Comparison of ENCODE assay signal across 15 cellular contexts in genomic region chr12:109864916-109865315, GRCh38. TPM values are rescaled to one million over a fixed set of nuclear protein-coding genes. Genes with fewer than 3 reads are reported as not detected.
A peak's percentile ranks its signal among the peaks of the same experiment; 100 is the strongest.
DNase-seq lines count a peak whose midpoint lies in the region; ATAC-seq, FAIRE-seq and TF ChIP-seq lines count a peak whose summit lies in the region.
"Had no signal": no experiment of that assay in that cellular context is flagged by ENCODE, and none has a peak within 500 bp of the region (broad histone marks: within the 10 kb centered on the region; RNA-seq: fewer than 3 reads in every experiment).

No MANE protein-coding gene starts in this region.

- H3K4me3 ChIP-seq in ascending aorta = no peak overlapping the region
- peak overlapping the region in 1 of 3 experiments; percentile 42; a peak in 2 of 6 replicates for H3K4me3 ChIP-seq in HepG2 (replicated peaks in 1 of 3; ENCODE audit: insufficient read depth in 1 of 3, low read depth in 2 of 3, low read length in 3 of 3)
- no peak overlapping the region for H3K4me3 ChIP-seq in tibial nerve
- H3K4me3 ChIP-seq: SJSA1 had no signal

- BruUV-seq in HepG2 (replicated peaks; lab: Mats Ljungman, UMichigan) = TSS peak; percentile 98

- H3K9me3 ChIP-seq in ascending aorta = no peaks in the 10 kb centered on the region
- no peaks in the 10 kb centered on the region for H3K9me3 ChIP-seq in HepG2 (ENCODE audit: low read length)
- no peaks in the 10 kb centered on the region for H3K9me3 ChIP-seq in tibial nerve
- H3K9me3 ChIP-seq: SJSA1 had no signal

- peaks cover 3 to 6% of the 10 kb centered on the region in 2 donors for H3K36me3 ChIP-seq in ascending aorta
- no peaks in the 10 kb centered on the region for H3K36me3 ChIP-seq in HepG2 (replicated peaks in 1 of 2; ENCODE audit: control insufficient read depth in 1 of 2, insufficient read depth in 2 of 2, low read length in 2 of 2)
- H3K36me3 ChIP-seq in tibial nerve = peaks cover 0 to 5% (median 0%) of the 10 kb centered on the region in 3 donors

- H3K27ac ChIP-seq in ascending aorta (peak overlapping the region; percentile 45 to 56), HepG2 (ENCODE audit: extremely low read length, insufficient read depth, low read length) (peak overlapping the region; percentile 87), tibial nerve (peak overlapping the region; percentile 67 to 89 (median 81))

- H3K9ac ChIP-seq in HepG2 (ENCODE audit: insufficient read depth, low read depth, low read length) = peak overlapping the region; percentile 68

- H3K79me2 ChIP-seq in HepG2 (ENCODE audit: insufficient read depth, low read length) = no peaks in the 10 kb centered on the region

- H3K4me2 ChIP-seq in HepG2 (ENCODE audit: low read depth, low read length) = peak overlapping the region; percentile 70

- CTCF ChIA-PET in HepG2 (lab: Yijun Ruan, JAX; ENCODE audit: low intra/inter-chr PET ratio, low total read pairs) = no interaction called here

- TF ChIP-seq CTCF in ascending aorta (IDR thresholded peaks at IDR 0.05) = no peak
- TF ChIP-seq CTCF in HepG2 (CRISPR knock-in tag; IDR thresholded peaks at IDR 0.05) = no peak
- TF ChIP-seq CTCF in tibial nerve (IDR thresholded peaks at IDR 0.05) = no peak

- in situ Hi-C loops in HepG2 (cut with HindIII; ENCODE audit: extremely low pct_ligation_motif_present, low pct_unique_long_range_greater_than_20kb) = no loop called here

- DNase-seq in NCI-H748 (lab: John Stamatoyannopoulos, UW; ENCODE audit: unreplicated experiment) (peak; percentile 20), NCI-H748 treated with DMSO at 0.1 percent for 48 hours (lab: John Stamatoyannopoulos, UW) (no peak), ascending aorta (ENCODE audit: low spot score in 2 of 2) (no peak), HepG2 (ENCODE audit: low spot score) (no peak), tibial nerve (ENCODE audit: low spot score in 2 of 2) (no peak), NCI-H1092 treated with DMSO at 0.1 percent for 48 hours (lab: John Stamatoyannopoulos, UW) (no peak), NCI-H1694 treated with DMSO at 0.1 percent for 48 hours (lab: John Stamatoyannopoulos, UW) (no peak), NCI-H345 (lab: John Stamatoyannopoulos, UW) (no peak)
- DNase-seq: GDM1; KBM-7; stimulated activated CD4-positive, alpha-beta T cell treated with anti-CD3 and anti-CD28 coated beads, Interleukin-4, amount 100 ng/mL, for 4 hours had no signal

- no peaks in the 10 kb centered on the region for H4K20me1 ChIP-seq in HepG2 (ENCODE audit: insufficient read depth, low read length)

- TF ChIP-seq RAD21 in HepG2 (CRISPR knock-in tag; IDR thresholded peaks at IDR 0.05) = no peak

- peak overlapping the region; percentile 81 for H2AFZ ChIP-seq in HepG2 (ENCODE audit: low read length)

- H3K4me1 ChIP-seq in ascending aorta (peaks cover 8 to 13% of the 10 kb centered on the region in 2 donors), HepG2 (ENCODE audit: insufficient read depth, low read length) (peaks cover 59% of the 10 kb centered on the region), tibial nerve (peaks cover 0 to 68% (median 35%) of the 10 kb centered on the region in 4 donors)

- no peak for TF ChIP-seq POLR2A in HepG2 (IDR thresholded peaks at IDR 0.05; ENCODE audit: insufficient read depth in 1 of 2, low read depth in 2 of 2, low read length in 2 of 2)
- no peak for TF ChIP-seq POLR2A in tibial nerve (IDR thresholded peaks at IDR 0.05)

- intact Hi-C loops in ascending aorta (cut with DNase I) = no loop called here
- intact Hi-C loops in HepG2 (cut with micrococcal nuclease; ENCODE audit: unreplicated experiment) = no loop called here

- H3K27me3 ChIP-seq in ascending aorta = no peaks in the 10 kb centered on the region
- H3K27me3 ChIP-seq in HepG2 (ENCODE audit: control insufficient read depth in 1 of 2, insufficient read depth in 2 of 2, low read length in 2 of 2) = no peaks in the 10 kb centered on the region
- H3K27me3 ChIP-seq in tibial nerve = no peaks in the 10 kb centered on the region
- H3K27me3 ChIP-seq: SJSA1 had no signal

- 16% methylated on average over 3 of the region's 3 CpGs for WGBS in HepG2 (ENCODE audit: low lambda C conversion rate)
- 35 to 42% methylated on average over 3 of the region's 3 CpGs for WGBS in tibial nerve, 2 donors

- TF ChIP-seq EP300 in HepG2 (IDR thresholded peaks at IDR 0.05; ENCODE audit: low read depth in 2 of 2, low read length in 2 of 2) (no peak), HepG2 (CRISPR knock-in tag; IDR thresholded peaks at IDR 0.05; ENCODE audit: borderline replicate concordance) (no peak), tibial nerve (IDR thresholded peaks at IDR 0.05) (no peak)

- ATAC-seq in HepG2 = no peak

- POLR2A ChIA-PET in HepG2 (lab: Yijun Ruan, JAX) = interaction anchor here (1.0 to 2.5 kb wide), 5 partner anchors 9 to 36 kb away, joined by 3 to 11 read pairs (median 5); partner anchors contain the start of gene TCHP

- no peak for FAIRE-seq in HepG2 (lab: Jason Lieb, UNC)
- FAIRE-seq: urothelium cell line had no signal

RNA-seq across cellular contexts. Expression of gene GLTP, which starts 15.4 kb away (rescaled TPM):
- total RNA-seq in ascending aorta (105 TPM), HepG2 (2016; rRNA removed; fragmentation: Illumina TruSeq; extraction: Trizol) (12.9 and 13.0 TPM in 2 replicates), tibial nerve (10 to 100 TPM; 42.0 to 71.7 (median 49.7) TPM)
- 14.4 and 15.2 TPM in 2 replicates for total RNA-seq in HepG2 (2016; cell fraction: cytosol; rRNA removed; fragmentation: Illumina TruSeq; extraction: Trizol; ENCODE audit: low read depth)
- total RNA-seq in HepG2 (2016; cell fraction: insoluble cytoplasmic fraction; rRNA removed; fragmentation: Illumina TruSeq; extraction: Trizol) = 12.4 and 12.7 TPM in 2 replicates
- 34.8 and 35.0 TPM in 2 replicates for total RNA-seq in HepG2 (2016; cell fraction: membrane; rRNA removed; fragmentation: Illumina TruSeq; extraction: Trizol)
- total RNA-seq in HepG2 (2016; cell fraction: nucleus; rRNA removed; fragmentation: Illumina TruSeq; extraction: Trizol) = 4.4 and 5.2 TPM in 2 replicates
- polyA plus RNA-seq in HepG2 (2011; rRNA removed) = 10.7 and 11.5 TPM in 2 replicates
- 10.9 and 11.5 TPM in 2 replicates for polyA plus RNA-seq in HepG2 (2011; cell fraction: cytosol; rRNA removed)
- polyA plus RNA-seq in HepG2 (2011; cell fraction: nucleus; rRNA removed) = 3.4 and 4.3 TPM in 2 replicates
- 12.3 and 13.7 TPM in 2 replicates for polyA plus RNA-seq in HepG2 (2012)
- polyA plus RNA-seq in HepG2 (2016; cell fraction: cytosol; fragmentation: Illumina TruSeq; extraction: Trizol; ENCODE audit: low read depth) = 20.7 and 21.8 TPM in 2 replicates
- 17.9 TPM in 2 replicates for polyA plus RNA-seq in HepG2 (2016; cell fraction: insoluble cytoplasmic fraction; fragmentation: Illumina TruSeq; extraction: Trizol; ENCODE audit: low read depth)
- polyA plus RNA-seq in HepG2 (2016; cell fraction: membrane; fragmentation: Illumina TruSeq; extraction: Trizol; ENCODE audit: low read depth) = 36.8 and 38.1 TPM in 2 replicates
- 10.2 and 10.4 TPM in 2 replicates for polyA plus RNA-seq in HepG2 (2016; cell fraction: nucleus; fragmentation: Illumina TruSeq; extraction: Trizol; ENCODE audit: insufficient read depth, low read depth)
- 25.4 and 50.4 TPM in 2 replicates for polyA minus RNA-seq in HepG2 (2011; rRNA and poly(A)+ RNA removed; ENCODE audit: low replicate concordance)
- polyA minus RNA-seq in HepG2 (2011; cell fraction: cytosol; rRNA and poly(A)+ RNA removed) = 16.7 and 19.5 TPM in 2 replicates
- polyA minus RNA-seq in HepG2 (2011; cell fraction: nucleus; rRNA and poly(A)+ RNA removed) = 2.4 and 3.9 TPM in 2 replicates

RNA-seq across cellular contexts. Expression of gene TRPV4, which starts 31.7 kb away (rescaled TPM):
- not detected for total RNA-seq in ascending aorta
- total RNA-seq in HepG2 (2016; rRNA removed; fragmentation: Illumina TruSeq; extraction: Trizol) = 0.35 and 0.66 TPM in 2 replicates
- 0.20 and 0.35 TPM in 2 replicates for total RNA-seq in HepG2 (2016; cell fraction: cytosol; rRNA removed; fragmentation: Illumina TruSeq; extraction: Trizol; ENCODE audit: low read depth)
- 0.45 and 0.93 TPM in 2 replicates for total RNA-seq in HepG2 (2016; cell fraction: insoluble cytoplasmic fraction; rRNA removed; fragmentation: Illumina TruSeq; extraction: Trizol)
- 0.83 and 1.0 TPM in 2 replicates for total RNA-seq in HepG2 (2016; cell fraction: membrane; rRNA removed; fragmentation: Illumina TruSeq; extraction: Trizol)
- 0.75 and 1.1 TPM in 2 replicates for total RNA-seq in HepG2 (2016; cell fraction: nucleus; rRNA removed; fragmentation: Illumina TruSeq; extraction: Trizol)
- 4.7 and 5.6 TPM in 2 replicates for polyA plus RNA-seq in HepG2 (2011; rRNA removed)
- 3.1 and 4.5 TPM in 2 replicates for polyA plus RNA-seq in HepG2 (2011; cell fraction: cytosol; rRNA removed)
- polyA plus RNA-seq in HepG2 (2011; cell fraction: nucleus; rRNA removed) = 7.9 and 11.8 TPM in 2 replicates
- 0.68 and 1.3 TPM in 2 replicates for polyA plus RNA-seq in HepG2 (2012)
- polyA plus RNA-seq in HepG2 (2016; cell fraction: cytosol; fragmentation: Illumina TruSeq; extraction: Trizol; ENCODE audit: low read depth) = 0.67 and 0.84 TPM in 2 replicates
- polyA plus RNA-seq in HepG2 (2016; cell fraction: insoluble cytoplasmic fraction; fragmentation: Illumina TruSeq; extraction: Trizol; ENCODE audit: low read depth) = 0.52 and 0.71 TPM in 2 replicates
- 1.1 and 1.2 TPM in 2 replicates for polyA plus RNA-seq in HepG2 (2016; cell fraction: membrane; fragmentation: Illumina TruSeq; extraction: Trizol; ENCODE audit: low read depth)
- 2.0 and 2.5 TPM in 2 replicates for polyA plus RNA-seq in HepG2 (2016; cell fraction: nucleus; fragmentation: Illumina TruSeq; extraction: Trizol; ENCODE audit: insufficient read depth, low read depth)
- 13.9 TPM in 1 of 2 replicates, not detected in the other for polyA minus RNA-seq in HepG2 (2011; rRNA and poly(A)+ RNA removed; ENCODE audit: low replicate concordance)
- 3.2 and 3.3 TPM in 2 replicates for polyA minus RNA-seq in HepG2 (2011; cell fraction: cytosol; rRNA and poly(A)+ RNA removed)
- 4.0 and 4.6 TPM in 2 replicates for polyA minus RNA-seq in HepG2 (2011; cell fraction: nucleus; rRNA and poly(A)+ RNA removed)
- 1 to 10 TPM in 2 of 4 donors, under 1 TPM in 2; 0.42 to 3.0 (median 1.4) TPM for total RNA-seq in tibial nerve
- total RNA-seq: NCI-H460 had no signal
- polyA plus RNA-seq: neural cell had no signal

RNA-seq across cellular contexts. Expression of gene TCHP, which starts 35.2 kb away (rescaled TPM):
- total RNA-seq in ascending aorta = 4.2 TPM
- 10.4 and 12.2 TPM in 2 replicates for total RNA-seq in HepG2 (2016; rRNA removed; fragmentation: Illumina TruSeq; extraction: Trizol)
- 2.5 and 2.6 TPM in 2 replicates for total RNA-seq in HepG2 (2016; cell fraction: cytosol; rRNA removed; fragmentation: Illumina TruSeq; extraction: Trizol; ENCODE audit: low read depth)
- 8.5 and 11.7 TPM in 2 replicates for total RNA-seq in HepG2 (2016; cell fraction: insoluble cytoplasmic fraction; rRNA removed; fragmentation: Illumina TruSeq; extraction: Trizol)
- total RNA-seq in HepG2 (2016; cell fraction: membrane; rRNA removed; fragmentation: Illumina TruSeq; extraction: Trizol) = 5.2 and 5.6 TPM in 2 replicates
- total RNA-seq in HepG2 (2016; cell fraction: nucleus; rRNA removed; fragmentation: Illumina TruSeq; extraction: Trizol) = 12.5 and 13.8 TPM in 2 replicates
- 6.3 and 6.7 TPM in 2 replicates for polyA plus RNA-seq in HepG2 (2011; rRNA removed)
- 4.3 and 5.7 TPM in 2 replicates for polyA plus RNA-seq in HepG2 (2011; cell fraction: cytosol; rRNA removed)
- polyA plus RNA-seq in HepG2 (2011; cell fraction: nucleus; rRNA removed) = 32.3 and 36.3 TPM in 2 replicates
- 7.6 and 9.7 TPM in 2 replicates for polyA plus RNA-seq in HepG2 (2012)
- polyA plus RNA-seq in HepG2 (2016; cell fraction: cytosol; fragmentation: Illumina TruSeq; extraction: Trizol; ENCODE audit: low read depth) = 1.2 and 1.4 TPM in 2 replicates
- polyA plus RNA-seq in HepG2 (2016; cell fraction: insoluble cytoplasmic fraction; fragmentation: Illumina TruSeq; extraction: Trizol; ENCODE audit: low read depth) = 11.8 and 12.5 TPM in 2 replicates
- 3.1 and 3.4 TPM in 2 replicates for polyA plus RNA-seq in HepG2 (2016; cell fraction: membrane; fragmentation: Illumina TruSeq; extraction: Trizol; ENCODE audit: low read depth)
- 29.5 and 29.6 TPM in 2 replicates for polyA plus RNA-seq in HepG2 (2016; cell fraction: nucleus; fragmentation: Illumina TruSeq; extraction: Trizol; ENCODE audit: insufficient read depth, low read depth)
- polyA minus RNA-seq in HepG2 (2011; rRNA and poly(A)+ RNA removed; ENCODE audit: low replicate concordance) = 5.0 and 14.9 TPM in 2 replicates
- 1.4 and 1.7 TPM in 2 replicates for polyA minus RNA-seq in HepG2 (2011; cell fraction: cytosol; rRNA and poly(A)+ RNA removed)
- polyA minus RNA-seq in HepG2 (2011; cell fraction: nucleus; rRNA and poly(A)+ RNA removed) = 11.3 and 11.8 TPM in 2 replicates
- total RNA-seq in tibial nerve = 10 to 100 TPM; 11.4 to 39.6 (median 21.1) TPM
